11 cellular contexts compared by ENCODE assay signal in the genomic region with DNA sequence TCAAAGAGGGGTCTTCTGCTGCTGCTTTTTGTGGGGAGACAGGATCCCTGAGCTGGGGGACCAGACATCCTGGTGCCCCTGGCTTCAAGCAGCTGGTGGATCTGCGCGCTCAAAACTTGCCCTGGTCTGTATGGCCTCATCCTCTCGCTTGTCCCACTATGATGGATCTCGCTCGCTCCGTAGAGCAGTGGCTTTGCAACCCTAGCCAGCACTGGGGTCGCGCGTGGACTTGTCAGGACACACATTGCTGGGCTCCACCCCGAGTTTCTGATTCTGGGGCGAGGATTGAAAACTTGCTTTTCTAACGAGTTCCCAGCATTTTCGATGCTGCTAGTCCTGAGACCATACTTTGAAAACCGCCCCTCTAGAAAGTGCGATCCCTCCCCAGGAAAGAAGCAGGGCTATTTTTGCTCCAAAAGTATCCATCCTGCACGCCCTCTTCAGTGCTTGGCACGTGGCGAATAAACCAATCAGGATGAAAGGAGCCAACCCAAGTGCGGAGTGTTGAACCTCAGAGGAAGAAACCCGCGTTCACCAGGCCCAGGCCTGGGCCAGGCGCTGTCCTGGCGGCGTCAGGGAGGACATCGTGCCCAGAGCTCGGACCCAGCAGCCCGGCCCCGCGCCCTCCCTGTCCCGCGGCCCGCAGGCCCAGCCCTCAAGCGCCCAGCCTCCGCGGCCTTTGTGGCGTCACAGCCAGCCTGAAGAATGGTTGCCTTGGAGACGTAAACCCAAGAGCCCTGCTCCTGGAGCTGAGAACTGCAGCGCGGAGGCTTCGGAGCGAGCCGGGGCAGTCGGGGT. TPM values are rescaled to one million over a fixed set of nuclear protein-coding genes. Genes with fewer than 3 reads are reported as not detected.
DNase-seq lines count a peak whose midpoint lies in the region; ATAC-seq, FAIRE-seq and TF ChIP-seq lines count a peak whose summit lies in the region.
"Had no signal": no experiment of that assay in that cellular context is flagged by ENCODE, and none has a peak within 500 bp of the region (broad histone marks: within the 10 kb centered on the region; RNA-seq: fewer than 3 reads in every experiment).

A gene (plus strand): TSS at position 731 of the 798 bp plus-strand sequence. CDS start 1,092 bp downstream, outside the sequence.

- DNase-seq in DMS53 treated with DMSO at 0.1 percent for 48 hours (lab: John Stamatoyannopoulos, UW; ENCODE audit: unreplicated experiment) (peak; percentile 12), WERI-Rb-1 (peak; percentile 50), heart left ventricle (peak in 3 of 5 donors; percentile 34 to 56 (median 48)), pancreas (peak in 1 of 6 donors; percentile 49), T-helper 9 cell (no peak), GOT3 (lab: John Stamatoyannopoulos, UW) (no peak)
- DNase-seq in natural killer cell treated with Interleukin-12 subunit alpha and Interleukin-12 subunit beta and Interleukin-15 and Interleukin-18, amount 100 ng/mL, for 72 hours (ENCODE audit: low spot score), result no peak
- no peak for DNase-seq in effector memory CD8-positive, alpha-beta T cell
- DNase-seq: activated B cell treated with CpG ODN at 0.5 μM for 24 hours; stimulated activated CD4-positive, alpha-beta T cell treated with anti-CD3 and anti-CD28 coated beads, Interleukin-4, amount 100 ng/mL, for 24 hours had no signal

- no peak for TF ChIP-seq CTCF in WERI-Rb-1 (IDR thresholded peaks at IDR 0.05; ENCODE audit: low read depth, low read length)
- TF ChIP-seq CTCF in heart left ventricle (IDR thresholded peaks at IDR 0.05), result no peak
- no peak for TF ChIP-seq CTCF in pancreas (IDR thresholded peaks at IDR 0.05)

- no peaks in the 10 kb centered on the region for H3K36me3 Mint-ChIP-seq in natural killer cell treated with Interleukin-12 subunit alpha and Interleukin-12 subunit beta and Interleukin-15 and Interleukin-18, amount 100 ng/mL, for 72 hours
- H3K36me3 Mint-ChIP-seq in effector memory CD8-positive, alpha-beta T cell (ENCODE audit: insufficient read depth), result no peaks in the 10 kb centered on the region

- intact Hi-C loops in heart left ventricle (cut with DNase I) (loop anchor here in 2 of 10 donors (5.0 to 10.0 kb wide), 3 partner anchors 70 to 262 kb away; no protein-coding TSS in a partner anchor), pancreas (cut with DNase I) (loop anchor here in 2 of 3 donors (5.0 kb wide), 2 partner anchors 137 to 262 kb away; no protein-coding TSS in a partner anchor)

- ATAC-seq in heart left ventricle (peak; percentile 16 to 78 (median 62)), pancreas (peak; percentile 46 to 79 (median 62))
- no peak for ATAC-seq in natural killer cell treated with Interleukin-12 subunit alpha and Interleukin-12 subunit beta and Interleukin-15 and Interleukin-18, amount 100 ng/mL, for 72 hours
- no peak for ATAC-seq in effector memory CD8-positive, alpha-beta T cell (replicated peaks)

- no peak within 1 kb of the TSS for H3K27ac Mint-ChIP-seq in natural killer cell treated with Interleukin-12 subunit alpha and Interleukin-12 subunit beta and Interleukin-15 and Interleukin-18, amount 100 ng/mL, for 72 hours
- no peak within 1 kb of the TSS for H3K27ac Mint-ChIP-seq in effector memory CD8-positive, alpha-beta T cell
- H3K27ac Mint-ChIP-seq: activated B cell treated with CpG ODN at 0.5 μM for 24 hours had no signal

- no peaks in the 10 kb centered on the region for H3K9me3 Mint-ChIP-seq in natural killer cell treated with Interleukin-12 subunit alpha and Interleukin-12 subunit beta and Interleukin-15 and Interleukin-18, amount 100 ng/mL, for 72 hours
- no peaks in the 10 kb centered on the region for H3K9me3 Mint-ChIP-seq in effector memory CD8-positive, alpha-beta T cell

- H3K4me3 ChIP-seq in WERI-Rb-1 (ENCODE audit: low read depth, low read length) (peak within 1 kb of the TSS; percentile 17), heart left ventricle (peak within 1 kb of the TSS in 11 of 12 donors; percentile 13 to 50 (median 30)), pancreas (peak within 1 kb of the TSS in 1 of 4 donors; percentile 22)

- FAIRE-seq in pancreas (lab: Jason Lieb, UNC), result no peak

- H3K27me3 Mint-ChIP-seq in natural killer cell treated with Interleukin-12 subunit alpha and Interleukin-12 subunit beta and Interleukin-15 and Interleukin-18, amount 100 ng/mL, for 72 hours, result peaks cover 45 to 49% of the 10 kb centered on the region in 2 donors
- peaks cover 62 to 77% of the 10 kb centered on the region in 2 donors for H3K27me3 Mint-ChIP-seq in effector memory CD8-positive, alpha-beta T cell

- H3K27ac ChIP-seq in WERI-Rb-1, result no peak within 1 kb of the TSS
- H3K27ac ChIP-seq in heart left ventricle, result no peak within 1 kb of the TSS
- no peak within 1 kb of the TSS for H3K27ac ChIP-seq in pancreas

- WGBS in heart left ventricle, 4 donors, result 32 to 42% (median 33%) methylated on average over 34 to 43 of the region's 43 CpGs
- WGBS in pancreas, 2 donors, result 39 to 43% methylated on average over 37 to 43 of the region's 43 CpGs

- peaks cover 0 to 4% of the 10 kb centered on the region in 2 donors for H3K4me1 Mint-ChIP-seq in natural killer cell treated with Interleukin-12 subunit alpha and Interleukin-12 subunit beta and Interleukin-15 and Interleukin-18, amount 100 ng/mL, for 72 hours (ENCODE audit: low read depth in 2 of 2)
- peaks cover 3 to 5% of the 10 kb centered on the region in 2 donors for H3K4me1 Mint-ChIP-seq in effector memory CD8-positive, alpha-beta T cell (ENCODE audit: low read depth in 2 of 2)

- no peak for TF ChIP-seq POLR2A in heart left ventricle (IDR thresholded peaks at IDR 0.05)

- H3K27me3 ChIP-seq in WERI-Rb-1 (ENCODE audit: insufficient read depth, low read depth, severe bottlenecking), result no peaks in the 10 kb centered on the region
- H3K27me3 ChIP-seq in heart left ventricle, result peaks cover 0 to 26% (median 0%) of the 10 kb centered on the region in 9 donors
- H3K27me3 ChIP-seq in pancreas, result no peaks in the 10 kb centered on the region

- no peaks in the 10 kb centered on the region for H3K9me3 ChIP-seq in WERI-Rb-1 (ENCODE audit: severe bottlenecking)
- H3K9me3 ChIP-seq in heart left ventricle, result no peaks in the 10 kb centered on the region
- H3K9me3 ChIP-seq in pancreas, result no peaks in the 10 kb centered on the region

- H3K4me1 ChIP-seq in heart left ventricle (peaks cover 0 to 12% (median 3%) of the 10 kb centered on the region in 12 donors), pancreas (no peaks in the 10 kb centered on the region)

- H3K36me3 ChIP-seq in WERI-Rb-1 (no peaks in the 10 kb centered on the region), heart left ventricle (no peaks in the 10 kb centered on the region), pancreas (no peaks in the 10 kb centered on the region)

- no peak within 1 kb of the TSS for H3K4me3 Mint-ChIP-seq in natural killer cell treated with Interleukin-12 subunit alpha and Interleukin-12 subunit beta and Interleukin-15 and Interleukin-18, amount 100 ng/mL, for 72 hours
- no peak within 1 kb of the TSS for H3K4me3 Mint-ChIP-seq in effector memory CD8-positive, alpha-beta T cell
- H3K4me3 Mint-ChIP-seq: activated B cell treated with CpG ODN at 0.5 μM for 24 hours had no signal

RNA-seq across cellular contexts. Expression of the gene that starts here (rescaled TPM):
- total RNA-seq in heart left ventricle (not detected), pancreas (not detected)
- polyA plus RNA-seq in heart left ventricle (not detected), pancreas (not detected)
- not detected for total RNA-seq in natural killer cell treated with Interleukin-12 subunit alpha and Interleukin-12 subunit beta and Interleukin-15 and Interleukin-18, amount 100 ng/mL, for 72 hours
- total RNA-seq: activated B cell treated with CpG ODN at 0.5 μM for 24 hours, LHCN-M2 had no signal

Comparison
In these comparisons a context has a peak if more than half of its experiments do, and no peak if none do; other contexts are left out.
1. Peak in DNase-seq, ATAC-seq and H3K4me3 ChIP-seq in heart left ventricle; RNA of the gene not detected or under 1 TPM.
2. Peak in ATAC-seq in pancreas; RNA of the gene not detected or under 1 TPM.
3. DNase-seq: peak in DMS53 treated with DMSO at 0.1 percent for 48 hours (single experiment) and WERI-Rb-1 (single experiment); none in T-helper 9 cell (single experiment), natural killer cell treated with Interleukin-12 subunit alpha and Interleukin-12 subunit beta and Interleukin-15 and Interleukin-18, amount 100 ng/mL, for 72 hours (single experiment), GOT3 (single experiment) and effector memory CD8-positive, alpha-beta T cell (0 of 3).